In genomic region chr19:48481846-48482639, GRCh38 we compare ENCODE assay signal across 12 cellular contexts. TPM values are rescaled to one million over a fixed set of nuclear protein-coding genes. Genes with fewer than 3 reads are reported as not detected.
DNase-seq lines count a peak whose midpoint lies in the region; ATAC-seq, FAIRE-seq and TF ChIP-seq lines count a peak whose summit lies in the region.
"Had no signal": no experiment of that assay in that cellular context is flagged by ENCODE, and none has a peak within 500 bp of the region (broad histone marks: within the 10 kb centered on the region; RNA-seq: fewer than 3 reads in every experiment).

No MANE protein-coding gene starts in this region.

- no peak overlapping the region for H2AFZ ChIP-seq in endothelial cell of umbilical vein (ENCODE audit: low read depth, low read length)

- H3K36me3 Mint-ChIP-seq in natural killer cell, result no peaks in the 10 kb centered on the region
- H3K36me3 Mint-ChIP-seq in natural killer cell treated with Interleukin-12 subunit alpha and Interleukin-12 subunit beta and Interleukin-15 and Interleukin-18, amount 100 ng/mL, for 72 hours, result no peaks in the 10 kb centered on the region

- H3K4me2 ChIP-seq in endothelial cell of umbilical vein (ENCODE audit: insufficient read depth, low read length), result no peak overlapping the region

- peak overlapping the region; percentile 36 for H3K9ac ChIP-seq in endothelial cell of umbilical vein (replicated peaks; ENCODE audit: extremely low read depth, insufficient read depth, low read length)

- peak overlapping the region; percentile 50 for H3K4me3 Mint-ChIP-seq in natural killer cell
- no peak overlapping the region for H3K4me3 Mint-ChIP-seq in natural killer cell treated with Interleukin-12 subunit alpha and Interleukin-12 subunit beta and Interleukin-15 and Interleukin-18, amount 100 ng/mL, for 72 hours

- dilution Hi-C loops in endothelial cell of umbilical vein (cut with MboI; ENCODE audit: extremely low pct_ligation_motif_present, low sequenced_read_pairs), result no loop called here

- H3K4me3 ChIP-seq in endothelial cell of umbilical vein (replicated peaks in 1 of 3; ENCODE audit: insufficient read depth in 1 of 3, low read depth in 1 of 3, low read length in 3 of 3) (no peak overlapping the region), tibial nerve (no peak overlapping the region)
- H3K4me3 ChIP-seq: lung had no signal

- no peak overlapping the region for H3K27ac Mint-ChIP-seq in natural killer cell
- peak overlapping the region in 1 of 2 donors; percentile 70 for H3K27ac Mint-ChIP-seq in natural killer cell treated with Interleukin-12 subunit alpha and Interleukin-12 subunit beta and Interleukin-15 and Interleukin-18, amount 100 ng/mL, for 72 hours

- H3K9me3 ChIP-seq in endothelial cell of umbilical vein (replicated peaks; ENCODE audit: control insufficient read depth, insufficient read depth, low read length) (no peaks in the 10 kb centered on the region), tibial nerve (no peaks in the 10 kb centered on the region)

- H3K36me3 ChIP-seq in endothelial cell of umbilical vein (ENCODE audit: control insufficient read depth in 2 of 2, extremely low read depth in 1 of 2, insufficient read depth in 2 of 2, low read length in 2 of 2) (peaks cover 0 to 19% of the 10 kb centered on the region in 2 experiments), tibial nerve (peaks cover 0 to 24% (median 2%) of the 10 kb centered on the region in 3 donors)

- H3K4me1 Mint-ChIP-seq in natural killer cell, result peaks cover 9 to 14% of the 10 kb centered on the region in 2 donors
- peaks cover 10 to 21% of the 10 kb centered on the region in 2 donors for H3K4me1 Mint-ChIP-seq in natural killer cell treated with Interleukin-12 subunit alpha and Interleukin-12 subunit beta and Interleukin-15 and Interleukin-18, amount 100 ng/mL, for 72 hours (ENCODE audit: low read depth in 2 of 2)

- DNase-seq in natural killer cell (no peak), RWPE1 (ENCODE audit: low spot score) (no peak), endothelial cell of umbilical vein (ENCODE audit: low read depth, low spot score) (no peak), tibial nerve (ENCODE audit: low spot score in 2 of 2) (no peak), posterior vena cava (ENCODE audit: low spot score) (no peak)
- DNase-seq in natural killer cell treated with Interleukin-12 subunit alpha and Interleukin-12 subunit beta and Interleukin-15 and Interleukin-18, amount 100 ng/mL, for 72 hours (ENCODE audit: low spot score), result no peak
- DNase-seq: foreskin keratinocyte, small intestine had no signal

- H3K27me3 Mint-ChIP-seq in natural killer cell (ENCODE audit: low read depth in 2 of 2), result peaks cover 0 to 4% of the 10 kb centered on the region in 2 donors
- H3K27me3 Mint-ChIP-seq in natural killer cell treated with Interleukin-12 subunit alpha and Interleukin-12 subunit beta and Interleukin-15 and Interleukin-18, amount 100 ng/mL, for 72 hours, result no peaks in the 10 kb centered on the region

- TSS peak; percentile 29 for BruUV-seq in endothelial cell of umbilical vein (replicated peaks; lab: Mats Ljungman, UMichigan)

- ATAC-seq in natural killer cell (no peak), GM18870 (IDR thresholded peaks at IDR 0.05; ENCODE audit: unreplicated experiment) (no peak), GM18511 (IDR thresholded peaks at IDR 0.05; ENCODE audit: unreplicated experiment) (no peak)
- ATAC-seq in natural killer cell treated with Interleukin-12 subunit alpha and Interleukin-12 subunit beta and Interleukin-15 and Interleukin-18, amount 100 ng/mL, for 72 hours, result no peak
- ATAC-seq: activated CD4-positive, CD25-positive, alpha-beta regulatory T cell treated with anti-CD3 and anti-CD28 coated beads, Interleukin-2, amount 50 U/mL, for 24 hours; foreskin keratinocyte had no signal

- peak overlapping the region; percentile 78 for H3K27ac ChIP-seq in RWPE1
- no peak overlapping the region for H3K27ac ChIP-seq in endothelial cell of umbilical vein (ENCODE audit: insufficient read depth, low read depth, low read length)
- H3K27ac ChIP-seq in tibial nerve, result no peak overlapping the region
- H3K27ac ChIP-seq: foreskin keratinocyte had no signal

- TF ChIP-seq CTCF in natural killer cell (IDR thresholded peaks at IDR 0.05) (no peak), RWPE1 (conservative IDR thresholded peaks at IDR 0.05; ENCODE audit: low read depth) (no peak), endothelial cell of umbilical vein (IDR thresholded peaks at IDR 0.05; ENCODE audit: extremely low read depth in 1 of 2, insufficient read depth in 1 of 2, low read depth in 1 of 2, low read length in 2 of 2) (no peak), tibial nerve (IDR thresholded peaks at IDR 0.05) (no peak)

- TF ChIP-seq POLR2A in endothelial cell of umbilical vein (IDR thresholded peaks at IDR 0.05; ENCODE audit: low read depth, low read length) (peak; percentile 15), tibial nerve (IDR thresholded peaks at IDR 0.05) (no peak)

- no peak for TF ChIP-seq EP300 in tibial nerve (IDR thresholded peaks at IDR 0.05)

- POLR2A ChIA-PET in RWPE1 (lab: Yijun Ruan, JAX; ENCODE audit: low non-redundant PET) (no interaction called here), endothelial cell of umbilical vein (lab: Charles Lee) (interaction anchor here (1.0 kb wide), 1 partner anchor 12 kb away, joined by 3 read pairs; no protein-coding TSS in a partner anchor)

- no peak for FAIRE-seq in endothelial cell of umbilical vein (lab: Jason Lieb, UNC)
- FAIRE-seq: small intestine had no signal

- intact Hi-C loops in natural killer cell (cut with micrococcal nuclease), result no loop called here
- intact Hi-C loops in endothelial cell of umbilical vein (cut with micrococcal nuclease), result loop anchor here (5.0 kb wide), 1 partner anchor 85 kb away; no protein-coding TSS in a partner anchor
- intact Hi-C loops in posterior vena cava (cut with DNase I), result no loop called here

- H3K79me2 ChIP-seq in endothelial cell of umbilical vein (ENCODE audit: control insufficient read depth, insufficient read depth, low read length), result no peaks in the 10 kb centered on the region

- no peaks in the 10 kb centered on the region for H4K20me1 ChIP-seq in endothelial cell of umbilical vein (replicated peaks; ENCODE audit: control insufficient read depth, extremely low read depth, insufficient read depth, low read length)

- H3K9me1 ChIP-seq in endothelial cell of umbilical vein (replicated peaks; ENCODE audit: control insufficient read depth, extremely low read depth, insufficient read depth, low read length), result no peaks in the 10 kb centered on the region

- H3K9me3 Mint-ChIP-seq in natural killer cell, result no peaks in the 10 kb centered on the region
- no peaks in the 10 kb centered on the region for H3K9me3 Mint-ChIP-seq in natural killer cell treated with Interleukin-12 subunit alpha and Interleukin-12 subunit beta and Interleukin-15 and Interleukin-18, amount 100 ng/mL, for 72 hours

- 60 to 63% methylated on average over 7 of the region's 7 CpGs for WGBS in tibial nerve, 2 donors

- H3K27me3 ChIP-seq in endothelial cell of umbilical vein (ENCODE audit: control insufficient read depth in 2 of 2, insufficient read depth in 2 of 2, low read length in 2 of 2) (no peaks in the 10 kb centered on the region), tibial nerve (no peaks in the 10 kb centered on the region)
- H3K27me3 ChIP-seq: foreskin keratinocyte had no signal

- H3K4me1 ChIP-seq in endothelial cell of umbilical vein (ENCODE audit: control insufficient read depth, extremely low read depth, insufficient read depth, low read length) (peaks cover 23% of the 10 kb centered on the region), tibial nerve (peaks cover 0 to 23% (median 4%) of the 10 kb centered on the region in 4 donors)

- CTCF ChIA-PET in RWPE1 (lab: Yijun Ruan, JAX) (interaction anchor here (0.7 kb wide), 1 partner anchor 24 kb away, joined by 3 read pairs; no protein-coding TSS in a partner anchor), endothelial cell of umbilical vein (lab: Charles Lee) (interaction anchor here (1.2 to 1.5 kb wide), 2 partner anchors 8 to 102 kb away, joined by 4 to 7 read pairs; no protein-coding TSS in a partner anchor)

RNA-seq across cellular contexts. Expression of gene CYTH2, which starts 12.9 kb away (rescaled TPM):
- total RNA-seq in natural killer cell (10 to 100 TPM; 38.5 to 44.1 (median 39.2) TPM), endothelial cell of umbilical vein (119 and 125 TPM in 2 replicates), tibial nerve (100 to 1,000 TPM in 1 of 4 donors, 10 to 100 TPM in 3; 56.7 to 114 (median 65.1) TPM), posterior vena cava (10 to 100 TPM; 34.1 to 49.2 TPM)
- 10 to 100 TPM; 66.4 to 66.9 TPM for total RNA-seq in natural killer cell treated with Interleukin-12 subunit alpha and Interleukin-12 subunit beta and Interleukin-15 and Interleukin-18, amount 100 ng/mL, for 72 hours
- polyA plus RNA-seq in endothelial cell of umbilical vein, result 98.4 and 98.6 TPM in 2 replicates
- 91.8 and 108 TPM in 2 replicates for polyA plus RNA-seq in endothelial cell of umbilical vein (2011; cell fraction: cytosol; rRNA removed)
- polyA plus RNA-seq in endothelial cell of umbilical vein (2011; cell fraction: nucleus; rRNA removed), result 309 and 317 TPM in 2 replicates
- polyA plus RNA-seq in endothelial cell of umbilical vein (2012), result 61.0 and 67.4 TPM in 2 replicates
- 85.6 and 95.7 TPM in 2 replicates for polyA minus RNA-seq in endothelial cell of umbilical vein
- polyA minus RNA-seq in endothelial cell of umbilical vein (2011; cell fraction: cytosol; rRNA and poly(A)+ RNA removed), result 14.1 TPM
- 109 and 123 TPM in 2 replicates for polyA minus RNA-seq in endothelial cell of umbilical vein (2011; cell fraction: nucleus; rRNA and poly(A)+ RNA removed)

RNA-seq across cellular contexts. Expression of gene KCNJ14, which starts 26.7 kb away (rescaled TPM):
- total RNA-seq in natural killer cell, result 1 to 10 TPM in 1 of 3 donors, under 1 TPM in 2; 0.77 to 1.2 (median 0.85) TPM
- 1 to 10 TPM; 2.1 to 4.6 TPM for total RNA-seq in natural killer cell treated with Interleukin-12 subunit alpha and Interleukin-12 subunit beta and Interleukin-15 and Interleukin-18, amount 100 ng/mL, for 72 hours
- 0.92 and 1.4 TPM in 2 replicates for total RNA-seq in endothelial cell of umbilical vein
- polyA plus RNA-seq in endothelial cell of umbilical vein, result 0.26 and 0.32 TPM in 2 replicates
- polyA plus RNA-seq in endothelial cell of umbilical vein (2011; cell fraction: cytosol; rRNA removed), result 0.20 and 0.22 TPM in 2 replicates
- polyA plus RNA-seq in endothelial cell of umbilical vein (2011; cell fraction: nucleus; rRNA removed), result 1.5 and 1.7 TPM in 2 replicates
- 0.27 and 0.33 TPM in 2 replicates for polyA plus RNA-seq in endothelial cell of umbilical vein (2012)
- polyA minus RNA-seq in endothelial cell of umbilical vein, result 0.62 and 0.80 TPM in 2 replicates
- polyA minus RNA-seq in endothelial cell of umbilical vein (2011; cell fraction: cytosol; rRNA and poly(A)+ RNA removed), result 1.7 TPM
- 1.3 and 1.7 TPM in 2 replicates for polyA minus RNA-seq in endothelial cell of umbilical vein (2011; cell fraction: nucleus; rRNA and poly(A)+ RNA removed)
- 1 to 10 TPM in 2 of 4 donors, under 1 TPM in 2; 0.44 to 4.1 (median 1.5) TPM for total RNA-seq in tibial nerve
- under 1 TPM; 0.52 to 0.65 TPM for total RNA-seq in posterior vena cava

RNA-seq across cellular contexts. Expression of gene LMTK3, which starts 29.6 kb away (rescaled TPM):
- total RNA-seq in natural killer cell, result 1 to 10 TPM in 2 of 3 donors, under 1 TPM in 1; 0.64 to 2.9 (median 1.9) TPM
- total RNA-seq in natural killer cell treated with Interleukin-12 subunit alpha and Interleukin-12 subunit beta and Interleukin-15 and Interleukin-18, amount 100 ng/mL, for 72 hours, result 1 to 10 TPM in 1 of 2 donors, under 1 TPM in 1; 0.40 to 1.3 TPM
- 0.11 TPM in 1 of 2 replicates, not detected in the other for total RNA-seq in endothelial cell of umbilical vein
- 0.05 and 0.14 TPM in 2 replicates for polyA plus RNA-seq in endothelial cell of umbilical vein
- 0.01 TPM in 1 of 2 replicates, not detected in the other for polyA plus RNA-seq in endothelial cell of umbilical vein (2011; cell fraction: cytosol; rRNA removed)
- 0.04 TPM in 1 of 2 replicates, not detected in the other for polyA plus RNA-seq in endothelial cell of umbilical vein (2011; cell fraction: nucleus; rRNA removed)
- polyA plus RNA-seq in endothelial cell of umbilical vein (2012), result 0.16 and 0.35 TPM in 2 replicates
- not detected in 2 replicates for polyA minus RNA-seq in endothelial cell of umbilical vein
- 0.51 TPM for polyA minus RNA-seq in endothelial cell of umbilical vein (2011; cell fraction: cytosol; rRNA and poly(A)+ RNA removed)
- 0.24 TPM in 1 of 2 replicates, not detected in the other for polyA minus RNA-seq in endothelial cell of umbilical vein (2011; cell fraction: nucleus; rRNA and poly(A)+ RNA removed)
- total RNA-seq in tibial nerve, result 1 to 10 TPM in 1 of 4 donors, under 1 TPM in 2, not detected in 1; under 0.01 to 1.8 (median 0.59) TPM
- total RNA-seq in posterior vena cava, result under 1 TPM; 0.19 to 0.57 TPM

RNA-seq across cellular contexts. Expression of gene GRWD1, which starts 36.3 kb away (rescaled TPM):
- 10 to 100 TPM; 14.2 to 29.0 (median 16.7) TPM for total RNA-seq in natural killer cell
- total RNA-seq in natural killer cell treated with Interleukin-12 subunit alpha and Interleukin-12 subunit beta and Interleukin-15 and Interleukin-18, amount 100 ng/mL, for 72 hours, result 100 to 1,000 TPM in 1 of 2 donors, 10 to 100 TPM in 1; 60.6 to 104 TPM
- total RNA-seq in endothelial cell of umbilical vein, result 52.7 and 52.8 TPM in 2 replicates
- polyA plus RNA-seq in endothelial cell of umbilical vein, result 26.3 and 26.8 TPM in 2 replicates
- polyA plus RNA-seq in endothelial cell of umbilical vein (2011; cell fraction: cytosol; rRNA removed), result 24.3 and 29.0 TPM in 2 replicates
- 18.1 and 25.8 TPM in 2 replicates for polyA plus RNA-seq in endothelial cell of umbilical vein (2011; cell fraction: nucleus; rRNA removed)
- polyA plus RNA-seq in endothelial cell of umbilical vein (2012), result 30.6 and 31.3 TPM in 2 replicates
- polyA minus RNA-seq in endothelial cell of umbilical vein, result 12.5 and 21.5 TPM in 2 replicates
- polyA minus RNA-seq in endothelial cell of umbilical vein (2011; cell fraction: cytosol; rRNA and poly(A)+ RNA removed), result 36.8 TPM
- polyA minus RNA-seq in endothelial cell of umbilical vein (2011; cell fraction: nucleus; rRNA and poly(A)+ RNA removed), result 9.3 and 11.5 TPM in 2 replicates
- 10 to 100 TPM; 15.1 to 33.1 (median 29.7) TPM for total RNA-seq in tibial nerve
- total RNA-seq in posterior vena cava, result 10 to 100 TPM; 21.1 to 24.2 TPM
